In genomic region chr4:123659759-123660158, GRCh38 we compare ENCODE assay signal across 9 cellular contexts.
DNase-seq lines count a peak whose midpoint lies in the region; ATAC-seq and TF ChIP-seq lines count a peak whose summit lies in the region.
"Had no signal": no experiment of that assay in that cellular context is flagged by ENCODE, and none has a peak within 500 bp of the region (broad histone marks: within the 10 kb centered on the region; RNA-seq: fewer than 3 reads in every experiment).

No MANE protein-coding gene starts in this region.

- H3K36me3 Mint-ChIP-seq in CD14-positive monocyte, result no peaks in the 10 kb centered on the region

- H3K9me3 Mint-ChIP-seq in CD14-positive monocyte, result peaks cover 0 to 7% (median 2%) of the 10 kb centered on the region in 7 donors

- peak; percentile 72 for ATAC-seq in GM21576 (IDR thresholded peaks at IDR 0.05; ENCODE audit: unreplicated experiment)
- no peak for ATAC-seq in GM19328 (IDR thresholded peaks at IDR 0.05; ENCODE audit: unreplicated experiment)

- H3K27ac Mint-ChIP-seq in CD14-positive monocyte, result no peak overlapping the region

- in situ Hi-C loops in SK-MEL-5 (cut with HindIII; ENCODE audit: low pct_unique_long_range_greater_than_20kb, low sequenced_read_pairs), result no loop called here

- no peak overlapping the region for H3K27ac ChIP-seq in caudate nucleus (ENCODE audit: low read depth, low read length)

- peaks cover 3% of the 10 kb centered on the region for H3K4me1 Mint-ChIP-seq in CD14-positive monocyte

- TF ChIP-seq CTCF in CD14-positive monocyte (IDR thresholded peaks at IDR 0.05), result peak; percentile 48

- peak overlapping the region in 1 of 2 donors; percentile 44 for H3K4me3 Mint-ChIP-seq in CD14-positive monocyte

- DNase-seq in CD14-positive monocyte (ENCODE audit: low spot score), result no peak
- DNase-seq in SK-MEL-5 (ENCODE audit: low read depth, low spot score), result peak; percentile 47
- peak; percentile 43 for DNase-seq in iPS-NIHi7 (ENCODE audit: extremely low spot score)
- no peak for DNase-seq in activated gamma-delta T cell (lab: John Stamatoyannopoulos, UW)
- no peak for DNase-seq in NCI-H774 (lab: John Stamatoyannopoulos, UW)
- no peak for DNase-seq in caudate nucleus (lab: John Stamatoyannopoulos, UW)
- DNase-seq: NCI-H1930 had no signal

- intact Hi-C loops in CD14-positive monocyte (cut with micrococcal nuclease), result loop anchor here (5.0 to 10.0 kb wide), 3 partner anchors 95 to 555 kb away; partner anchors contain the start of gene SPRY1 (in 1 of the 2)

- peaks cover 2 to 6% (median 5%) of the 10 kb centered on the region in 3 donors for H3K27me3 Mint-ChIP-seq in CD14-positive monocyte (ENCODE audit: low read depth in 3 of 3)

Comparison
In these comparisons a context has a peak if more than half of its experiments do, and no peak if none do; other contexts are left out.
1. DNase-seq: peak in SK-MEL-5 (single experiment) and iPS-NIHi7 (single experiment); none in CD14-positive monocyte (single experiment), activated gamma-delta T cell (single experiment), NCI-H774 (single experiment) and caudate nucleus (0 of 61).